In genomic region chr19:49718511-49718910, GRCh38 we compare ENCODE assay signal across 13 cellular contexts. TPM values are rescaled to one million over a fixed set of nuclear protein-coding genes. Genes with fewer than 3 reads are reported as not detected.
DNase-seq lines count a peak whose midpoint lies in the region; ATAC-seq, FAIRE-seq and TF ChIP-seq lines count a peak whose summit lies in the region.
"Had no signal": no experiment of that assay in that cellular context is flagged by ENCODE, and none has a peak within 500 bp of the region (broad histone marks: within the 10 kb centered on the region; RNA-seq: fewer than 3 reads in every experiment).

No MANE protein-coding gene starts in this region.

- H3K4me3 ChIP-seq in ACC112 (ENCODE audit: low read depth, low read length) = no peak overlapping the region
- H3K4me3 ChIP-seq in K562 = no peak overlapping the region
- H3K4me3 ChIP-seq in lower lobe of right lung = no peak overlapping the region

- H4K20me1 ChIP-seq in K562 (replicated peaks; ENCODE audit: control insufficient read depth, insufficient read depth, low read length) = no peaks in the 10 kb centered on the region
- H4K20me1 ChIP-seq: BLaER1 treated with 17β-estradiol and CSF1 and Interleukin-3, amounts not matched to agents 10 nM and 100 nM had no signal

- H3K4me1 ChIP-seq in ACC112 (ENCODE audit: control insufficient read depth, insufficient read depth, low read length, unreplicated experiment) (no peaks in the 10 kb centered on the region), K562 (replicated peaks in 1 of 2; ENCODE audit: control insufficient read depth in 2 of 2, insufficient read depth in 2 of 2, low read length in 2 of 2) (peaks cover 8 to 9% of the 10 kb centered on the region in 2 experiments; a peak in 4 of 5 replicates), lower lobe of right lung (peaks cover 5% of the 10 kb centered on the region)

- TF ChIP-seq RAD21 in K562 (CRISPR knock-in tag; conservative IDR thresholded peaks at IDR 0.05 in 1 of 2, IDR thresholded peaks at IDR 0.05 in 1 of 2) = no peak

- FAIRE-seq in K562 (lab: Jason Lieb, UNC) = no peak
- FAIRE-seq: G401.6 had no signal

- H3K27ac Mint-ChIP-seq in HFFc6 = peak overlapping the region; percentile 25; the same call in 1 of the 2 replicates

- H3K9me1 ChIP-seq in K562 (ENCODE audit: control insufficient read depth, insufficient read depth, low read length) = no peaks in the 10 kb centered on the region

- H3K9ac ChIP-seq in K562 (ENCODE audit: insufficient read depth in 1 of 2, low read depth in 2 of 2, low read length in 2 of 2) = peak overlapping the region; percentile 84 to 93; a peak in 3 of 4 replicates

- no peak for TF ChIP-seq CTCF in HFFc6 (IDR thresholded peaks at IDR 0.05)
- TF ChIP-seq CTCF in K562 (IDR thresholded peaks at IDR 0.05 in 2 of 3, conservative IDR thresholded peaks at IDR 0.05 in 1 of 3; ENCODE audit: insufficient read depth in 2 of 3, low read depth in 1 of 3, low read length in 3 of 3) = no peak
- TF ChIP-seq CTCF in lower lobe of right lung (IDR thresholded peaks at IDR 0.05) = no peak

- H3K36me3 ChIP-seq in ACC112 (ENCODE audit: insufficient read depth, low read length) (no peaks in the 10 kb centered on the region), K562 (ENCODE audit: control insufficient read depth, insufficient read depth, low read length) (peaks cover 2% of the 10 kb centered on the region; the same call in 1 of the 3 replicates), lower lobe of right lung (no peaks in the 10 kb centered on the region)
- H3K36me3 ChIP-seq: BLaER1 treated with 17β-estradiol and CSF1 and Interleukin-3, amounts not matched to agents 10 nM and 100 nM had no signal

- H2AFZ ChIP-seq in ACC112 (ENCODE audit: low read length, unreplicated experiment) (no peak overlapping the region), K562 (ENCODE audit: low read depth, low read length) (no peak overlapping the region)

- TF ChIP-seq EP300 in K562 (IDR thresholded peaks at IDR 0.05; ENCODE audit: low read length) = no peak

- no peaks in the 10 kb centered on the region for H3K9me3 ChIP-seq in K562 (replicated peaks; ENCODE audit: control insufficient read depth, insufficient read depth, low read depth, low read length)
- H3K9me3 ChIP-seq in lower lobe of right lung = no peaks in the 10 kb centered on the region

- peak overlapping the region; percentile 77 for H3K4me2 ChIP-seq in K562 (ENCODE audit: insufficient read depth, low read length)

- peaks cover 4% of the 10 kb centered on the region; the same call in 1 of the 2 replicates for H3K9me3 Mint-ChIP-seq in HFFc6

- no peak overlapping the region for H3K4me3 Mint-ChIP-seq in HFFc6

- H3K27ac ChIP-seq in ACC112 (ENCODE audit: low read depth, low read length) (peak overlapping the region; percentile 47; the same call in 1 of the 2 replicates), K562 (ENCODE audit: extremely low read depth, low read depth, low read length) (peak overlapping the region; percentile 10; the same call in 1 of the 3 replicates), lower lobe of right lung (peak overlapping the region; percentile 81)

- H3K79me2 ChIP-seq in ACC112 (ENCODE audit: control insufficient read depth, insufficient read depth, low read length, unreplicated experiment) (no peaks in the 10 kb centered on the region), K562 (ENCODE audit: control insufficient read depth, insufficient read depth, low read length) (no peaks in the 10 kb centered on the region)

- POLR2A ChIA-PET in K562 (lab: Yijun Ruan, JAX) = interaction anchor here (1.0 to 1.2 kb wide), 3 partner anchors 10 to 43 kb away, joined by 3 to 5 read pairs (median 4); no protein-coding TSS in a partner anchor

- BruUV-seq in K562 (replicated peaks; lab: Mats Ljungman, UMichigan) = no TSS peak

- DNase-seq in HFFc6 = no peak
- DNase-seq in K562 (ENCODE audit: extremely low read depth in 1 of 4, low spot score in 3 of 4) = no peak
- no peak for DNase-seq in lower lobe of right lung
- DNase-seq in H4 (ENCODE audit: low spot score) = no peak
- no peak for DNase-seq in stimulated activated CD4-positive, alpha-beta T cell treated with anti-CD3 and anti-CD28 coated beads, Interleukin-12 subunit alpha, Interleukin-12 subunit beta, amount 100 ng/mL, for 4 hours
- DNase-seq in NK-92 treated with Interleukin-12 subunit alpha and Interleukin-12 subunit beta, amount 100 ng/mL, for 24 hours (lab: John Stamatoyannopoulos, UW) = no peak
- DNase-seq: NCI-H2107; stimulated activated CD4-positive, alpha-beta T cell treated with anti-CD3 and anti-CD28 coated beads, Interleukin-15, amount 100 ng/mL, for 24 hours had no signal

- in situ Hi-C loops in K562 (cut with MboI) = no loop called here

- H3K27me3 ChIP-seq in ACC112 (ENCODE audit: insufficient read depth, low read length) (no peaks in the 10 kb centered on the region), K562 (ENCODE audit: control insufficient read depth in 2 of 2, insufficient read depth in 2 of 2, low read length in 2 of 2) (no peaks in the 10 kb centered on the region), lower lobe of right lung (ENCODE audit: low read depth) (no peaks in the 10 kb centered on the region)
- H3K27me3 ChIP-seq: BLaER1 treated with 17β-estradiol and CSF1 and Interleukin-3, amounts not matched to agents 10 nM and 100 nM had no signal

- H3K36me3 Mint-ChIP-seq in HFFc6 (ENCODE audit: low read depth) = no peaks in the 10 kb centered on the region; the same call in 1 of the 2 replicates

- H3K27me3 Mint-ChIP-seq in HFFc6 (ENCODE audit: insufficient read depth) = no peaks in the 10 kb centered on the region; the same call in none of the 2 replicates

- H3K4me1 Mint-ChIP-seq in HFFc6 (ENCODE audit: low read depth) = peaks cover 7% of the 10 kb centered on the region

- intact Hi-C loops in K562 (cut with micrococcal nuclease) (loop anchor here (10.0 kb wide), 1 partner anchor 156 kb away; the partner anchor contains the start of genes AKT1S1 and TBC1D17), lower lobe of right lung (cut with DNase I) (no loop called here)

- no peak for TF ChIP-seq POLR2A in K562 (conservative IDR thresholded peaks at IDR 0.05)

- 83% methylated on average over 8 of the region's 8 CpGs for WGBS in K562 (ENCODE audit: insufficient coverage, low coverage, missing lambda C conversion rate)

- CTCF ChIA-PET in K562 (lab: Yijun Ruan, JAX; ENCODE audit: low intra/inter-chr PET ratio) = no interaction called here

- ATAC-seq in K562 (no peak), lower lobe of right lung (no peak), HG03196 (IDR thresholded peaks at IDR 0.05; ENCODE audit: unreplicated experiment) (no peak)

RNA-seq across cellular contexts. Expression of gene CPT1C, which starts 27.6 kb away (rescaled TPM):
- total RNA-seq in HFFc6 (2021; fragmentation: NEBNext Ultra II Directional; extraction: Animal tissue kit (Norgen Biotek cat#: 25700)) = 10 to 100 TPM; 32.7 to 42.6 (median 36.4) TPM
- total RNA-seq in K562 (2011; cell fraction: chromatin; rRNA removed; ENCODE audit: low replicate concordance) = 2.6 and 5.2 TPM in 2 replicates
- total RNA-seq in K562 (2011; cell fraction: nucleolus; rRNA removed) = 3.6 and 3.7 TPM in 2 replicates
- total RNA-seq in K562 (2011; cell fraction: nucleoplasm; rRNA removed) = 1.8 and 3.9 TPM in 2 replicates
- total RNA-seq in K562 (2014; rRNA removed) (2.5 and 2.7 TPM in 2 replicates), K562 (2014; rRNA removed; fragmentation: Illumina TruSeq; extraction: Trizol) (1.9 and 3.0 TPM in 2 replicates), K562 (2015; rRNA removed; fragmentation: Illumina TruSeq; extraction: Trizol) (2.1 and 2.8 TPM in 2 replicates), K562 (2021) (3.1 and 4.4 TPM in 2 replicates), lower lobe of right lung (3.8 TPM)
- polyA plus RNA-seq in K562 (2011; rRNA removed) (1.9 and 3.6 TPM in 2 replicates), K562 (2014; fragmentation: Illumina TruSeq; extraction: Trizol) (4.8 and 5.1 TPM in 2 replicates), K562 (2014; fragmentation: Nextera tagmentation; extraction: Ambion mirVana) (10 to 100 TPM; 11.5 to 12.3 TPM), K562 (2014; rRNA removed) (2.1 and 4.0 TPM in 2 replicates)
- polyA plus RNA-seq in K562 (2011; cell fraction: cytosol; rRNA removed) = 4.7 and 7.4 TPM in 2 replicates
- polyA plus RNA-seq in K562 (2011; cell fraction: nucleus; rRNA removed) = 3.6 and 4.2 TPM in 2 replicates
- 5.1 and 6.1 TPM in 2 replicates for polyA plus RNA-seq in K562 (2012)
- polyA minus RNA-seq in K562 (2011; rRNA and poly(A)+ RNA removed) = 0.53 and 0.96 TPM in 2 replicates
- polyA minus RNA-seq in K562 (2011; cell fraction: cytosol; rRNA and poly(A)+ RNA removed) = not detected in 2 replicates
- 0.27 and 2.1 TPM in 2 replicates for polyA minus RNA-seq in K562 (2011; cell fraction: nucleus; rRNA and poly(A)+ RNA removed)
- total RNA-seq in H4 (2014; rRNA removed; shearing (Covaris generic)) = 1.6 and 2.6 TPM in 2 replicates

RNA-seq across cellular contexts. Expression of gene ADM5, which starts 29.1 kb away (rescaled TPM):
- under 1 TPM; 0.74 to 0.99 (median 0.87) TPM for total RNA-seq in HFFc6 (2021; fragmentation: NEBNext Ultra II Directional; extraction: Animal tissue kit (Norgen Biotek cat#: 25700))
- 13.0 and 50.8 TPM in 2 replicates for total RNA-seq in K562 (2011; cell fraction: chromatin; rRNA removed; ENCODE audit: low replicate concordance)
- 29.6 and 33.4 TPM in 2 replicates for total RNA-seq in K562 (2011; cell fraction: nucleolus; rRNA removed)
- total RNA-seq in K562 (2011; cell fraction: nucleoplasm; rRNA removed) = 21.0 and 23.9 TPM in 2 replicates
- total RNA-seq in K562 (2014; rRNA removed) (2.4 and 2.7 TPM in 2 replicates), K562 (2014; rRNA removed; fragmentation: Illumina TruSeq; extraction: Trizol) (0.32 and 0.47 TPM in 2 replicates), K562 (2015; rRNA removed; fragmentation: Illumina TruSeq; extraction: Trizol) (1.9 and 2.4 TPM in 2 replicates), K562 (2021) (5.4 and 7.0 TPM in 2 replicates), lower lobe of right lung (2.1 TPM)
- polyA plus RNA-seq in K562 (2011; rRNA removed) (1.3 and 2.2 TPM in 2 replicates), K562 (2014; fragmentation: Illumina TruSeq; extraction: Trizol) (2.1 and 2.7 TPM in 2 replicates), K562 (2014; fragmentation: Nextera tagmentation; extraction: Ambion mirVana) (under 1 TPM in 1 of 2 experiments, not detected in 1; 0.13 TPM), K562 (2014; rRNA removed) (5.7 and 8.4 TPM in 2 replicates)
- 1.8 and 4.7 TPM in 2 replicates for polyA plus RNA-seq in K562 (2011; cell fraction: cytosol; rRNA removed)
- polyA plus RNA-seq in K562 (2011; cell fraction: nucleus; rRNA removed) = 24.4 and 55.5 TPM in 2 replicates
- 3.6 and 4.4 TPM in 2 replicates for polyA plus RNA-seq in K562 (2012)
- polyA minus RNA-seq in K562 (2011; rRNA and poly(A)+ RNA removed) = 0.15 and 0.60 TPM in 2 replicates
- polyA minus RNA-seq in K562 (2011; cell fraction: cytosol; rRNA and poly(A)+ RNA removed) = 1.0 and 1.3 TPM in 2 replicates
- polyA minus RNA-seq in K562 (2011; cell fraction: nucleus; rRNA and poly(A)+ RNA removed) = 6.1 and 6.9 TPM in 2 replicates
- 0.08 and 1.4 TPM in 2 replicates for total RNA-seq in H4 (2014; rRNA removed; shearing (Covaris generic))

RNA-seq across cellular contexts. Expression of gene PRMT1, which starts 41.4 kb away (rescaled TPM):
- total RNA-seq in HFFc6 (2021; fragmentation: NEBNext Ultra II Directional; extraction: Animal tissue kit (Norgen Biotek cat#: 25700)) = 100 to 1,000 TPM; 209 to 226 (median 217) TPM
- total RNA-seq in K562 (2011; cell fraction: chromatin; rRNA removed; ENCODE audit: low replicate concordance) = 329 and 693 TPM in 2 replicates
- 420 and 469 TPM in 2 replicates for total RNA-seq in K562 (2011; cell fraction: nucleolus; rRNA removed)
- total RNA-seq in K562 (2011; cell fraction: nucleoplasm; rRNA removed) = 336 and 338 TPM in 2 replicates
- total RNA-seq in K562 (2014; rRNA removed) (371 and 483 TPM in 2 replicates), K562 (2014; rRNA removed; fragmentation: Illumina TruSeq; extraction: Trizol) (132 and 169 TPM in 2 replicates), K562 (2015; rRNA removed; fragmentation: Illumina TruSeq; extraction: Trizol) (326 and 337 TPM in 2 replicates), K562 (2021) (324 and 326 TPM in 2 replicates), lower lobe of right lung (88.3 TPM)
- polyA plus RNA-seq in K562 (2011; rRNA removed) (407 and 436 TPM in 2 replicates), K562 (2014; fragmentation: Illumina TruSeq; extraction: Trizol) (446 and 465 TPM in 2 replicates), K562 (2014; fragmentation: Nextera tagmentation; extraction: Ambion mirVana) (10 to 100 TPM; 13.3 to 74.0 TPM), K562 (2014; rRNA removed) (464 and 510 TPM in 2 replicates)
- 562 and 863 TPM in 2 replicates for polyA plus RNA-seq in K562 (2011; cell fraction: cytosol; rRNA removed)
- polyA plus RNA-seq in K562 (2011; cell fraction: nucleus; rRNA removed) = 575 and 667 TPM in 2 replicates
- 194 and 423 TPM in 2 replicates for polyA plus RNA-seq in K562 (2012)
- polyA minus RNA-seq in K562 (2011; rRNA and poly(A)+ RNA removed) = 337 and 429 TPM in 2 replicates
- 187 and 188 TPM in 2 replicates for polyA minus RNA-seq in K562 (2011; cell fraction: cytosol; rRNA and poly(A)+ RNA removed)
- polyA minus RNA-seq in K562 (2011; cell fraction: nucleus; rRNA and poly(A)+ RNA removed) = 171 and 244 TPM in 2 replicates
- total RNA-seq in H4 (2014; rRNA removed; shearing (Covaris generic)) = 629 and 716 TPM in 2 replicates

RNA-seq across cellular contexts. Expression of gene TSKS, which starts 44.6 kb away (rescaled TPM):
- total RNA-seq in HFFc6 (2021; fragmentation: NEBNext Ultra II Directional; extraction: Animal tissue kit (Norgen Biotek cat#: 25700)) = not detected
- total RNA-seq in K562 (2011; cell fraction: chromatin; rRNA removed; ENCODE audit: low replicate concordance) = 3.2 and 5.6 TPM in 2 replicates
- total RNA-seq in K562 (2011; cell fraction: nucleolus; rRNA removed) = 4.0 and 5.0 TPM in 2 replicates
- 2.4 TPM in 2 replicates for total RNA-seq in K562 (2011; cell fraction: nucleoplasm; rRNA removed)
- total RNA-seq in K562 (2014; rRNA removed) = 3.3 and 4.5 TPM in 2 replicates
- 0.64 and 0.80 TPM in 2 replicates for total RNA-seq in K562 (2014; rRNA removed; fragmentation: Illumina TruSeq; extraction: Trizol)
- 1.2 and 1.3 TPM in 2 replicates for total RNA-seq in K562 (2015; rRNA removed; fragmentation: Illumina TruSeq; extraction: Trizol)
- 2.3 and 2.4 TPM in 2 replicates for total RNA-seq in K562 (2021)
- 0.75 and 1.4 TPM in 2 replicates for polyA plus RNA-seq in K562 (2011; rRNA removed)
- 1.0 and 1.6 TPM in 2 replicates for polyA plus RNA-seq in K562 (2011; cell fraction: cytosol; rRNA removed)
- 2.7 and 3.3 TPM in 2 replicates for polyA plus RNA-seq in K562 (2011; cell fraction: nucleus; rRNA removed)
- polyA plus RNA-seq in K562 (2012) = 2.9 and 4.5 TPM in 2 replicates
- polyA plus RNA-seq in K562 (2014; fragmentation: Illumina TruSeq; extraction: Trizol) = 0.70 and 1.2 TPM in 2 replicates
- polyA plus RNA-seq in K562 (2014; fragmentation: Nextera tagmentation; extraction: Ambion mirVana) = under 1 TPM; 0.14 to 0.35 TPM
- 1.9 and 2.2 TPM in 2 replicates for polyA plus RNA-seq in K562 (2014; rRNA removed)
- polyA minus RNA-seq in K562 (2011; rRNA and poly(A)+ RNA removed) = 0.42 and 0.49 TPM in 2 replicates
- 0.86 and 1.0 TPM in 2 replicates for polyA minus RNA-seq in K562 (2011; cell fraction: cytosol; rRNA and poly(A)+ RNA removed)
- polyA minus RNA-seq in K562 (2011; cell fraction: nucleus; rRNA and poly(A)+ RNA removed) = 1.4 and 2.2 TPM in 2 replicates
- total RNA-seq in lower lobe of right lung = 1.2 TPM
- total RNA-seq in H4 (2014; rRNA removed; shearing (Covaris generic)) = not detected in 2 replicates
- total RNA-seq: endothelial cell of umbilical vein had no signal

RNA-seq across cellular contexts. Expression of gene AP2A1, which starts 48.3 kb away (rescaled TPM):
- 100 to 1,000 TPM; 145 to 177 (median 162) TPM for total RNA-seq in HFFc6 (2021; fragmentation: NEBNext Ultra II Directional; extraction: Animal tissue kit (Norgen Biotek cat#: 25700))
- total RNA-seq in K562 (2011; cell fraction: chromatin; rRNA removed; ENCODE audit: low replicate concordance) = 142 and 352 TPM in 2 replicates
- total RNA-seq in K562 (2011; cell fraction: nucleolus; rRNA removed) = 179 and 183 TPM in 2 replicates
- total RNA-seq in K562 (2011; cell fraction: nucleoplasm; rRNA removed) = 173 and 215 TPM in 2 replicates
- total RNA-seq in K562 (2014; rRNA removed) = 77.6 and 109 TPM in 2 replicates
- total RNA-seq in K562 (2014; rRNA removed; fragmentation: Illumina TruSeq; extraction: Trizol) = 21.5 and 23.4 TPM in 2 replicates
- total RNA-seq in K562 (2015; rRNA removed; fragmentation: Illumina TruSeq; extraction: Trizol) = 29.1 and 31.8 TPM in 2 replicates
- 138 and 150 TPM in 2 replicates for total RNA-seq in K562 (2021)
- 31.9 and 75.2 TPM in 2 replicates for polyA plus RNA-seq in K562 (2011; rRNA removed)
- polyA plus RNA-seq in K562 (2011; cell fraction: cytosol; rRNA removed) = 57.0 and 118 TPM in 2 replicates
- polyA plus RNA-seq in K562 (2011; cell fraction: nucleus; rRNA removed) = 98.4 and 141 TPM in 2 replicates
- polyA plus RNA-seq in K562 (2012) = 97.7 and 117 TPM in 2 replicates
- 47.0 and 81.3 TPM in 2 replicates for polyA plus RNA-seq in K562 (2014; fragmentation: Illumina TruSeq; extraction: Trizol)
- 1 to 10 TPM in 1 of 2 experiments, under 1 TPM in 1; 0.55 to 1.5 TPM for polyA plus RNA-seq in K562 (2014; fragmentation: Nextera tagmentation; extraction: Ambion mirVana)
- polyA plus RNA-seq in K562 (2014; rRNA removed) = 89.6 and 91.9 TPM in 2 replicates
- polyA minus RNA-seq in K562 (2011; rRNA and poly(A)+ RNA removed) = 65.8 and 75.2 TPM in 2 replicates
- polyA minus RNA-seq in K562 (2011; cell fraction: cytosol; rRNA and poly(A)+ RNA removed) = 102 and 161 TPM in 2 replicates
- polyA minus RNA-seq in K562 (2011; cell fraction: nucleus; rRNA and poly(A)+ RNA removed) = 54.4 and 66.2 TPM in 2 replicates
- 67.6 TPM for total RNA-seq in lower lobe of right lung
- total RNA-seq in H4 (2014; rRNA removed; shearing (Covaris generic)) = 55.5 and 61.1 TPM in 2 replicates

Comparison
In these comparisons a context has a peak if more than half of its experiments do, and no peak if none do; other contexts are left out.
1. H3K27ac ChIP-seq: peak in every context shown above with its lines; median percentile 81 in lower lobe of right lung; 47 in ACC112; 10 in K562.